ENCODE assay signal across 21 cellular contexts in the genomic region with DNA sequence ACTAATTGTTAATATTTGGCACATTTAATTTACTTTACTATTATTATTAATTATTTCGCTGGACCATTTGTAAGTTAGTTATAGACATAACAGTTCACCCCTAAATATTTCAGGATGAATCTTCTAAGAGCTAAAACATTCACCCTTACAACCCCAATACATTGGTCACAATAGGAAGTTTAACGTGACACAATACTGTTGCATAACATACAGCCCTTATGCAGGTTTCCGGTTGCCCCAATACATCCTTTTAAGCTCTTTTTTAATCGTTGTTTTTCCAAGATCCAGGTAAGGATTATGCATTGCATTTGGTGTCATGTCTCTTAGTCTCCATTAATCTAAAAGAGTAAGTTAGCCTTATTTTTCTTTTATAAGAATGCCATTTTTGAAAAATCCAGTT.
"Had no signal": no experiment of that assay in that cellular context is flagged by ENCODE, and none has a peak within 500 bp of the region (broad histone marks: within the 10 kb centered on the region; RNA-seq: fewer than 3 reads in every experiment).

No MANE protein-coding gene starts in this region.

- H3K9me3 ChIP-seq: Peyer's patch had no signal

- H3K4me3 ChIP-seq: cardiac muscle cell, Peyer's patch had no signal

- H3K27me3 ChIP-seq: brain microvascular endothelial cell, cardiac muscle cell, Peyer's patch had no signal

- H3K27ac ChIP-seq: brain microvascular endothelial cell, cardiac muscle cell, Peyer's patch, RWPE1 had no signal

- H3K4me1 ChIP-seq: Peyer's patch had no signal

- DNase-seq: activated CD4-positive, alpha-beta T cell treated with anti-CD3 and anti-CD28 coated beads for 4 hours; activated CD8-positive, alpha-beta memory T cell treated with anti-CD3 and anti-CD28 coated beads, Interleukin-2, amount 50 U/mL, for 4 hours; activated CD8-positive, alpha-beta T cell treated with anti-CD3 and anti-CD28 coated beads for 36 hours; activated gamma-delta T cell treated with Interleukin-2 at 50 U/mL for 16 hours; activated naive CD4-positive, alpha-beta T cell treated with anti-CD3 and anti-CD28 coated beads, Interleukin-2, amount 10 ng/mL, durations not matched to agents 7 days and 5 days; activated naive CD8-positive, alpha-beta T cell treated with anti-CD3 and anti-CD28 coated beads for 36 hours; activated T-cell treated with anti-CD3 and anti-CD28 coated beads, Interleukin-2, amount 50 U/mL, for 72 hours; brain microvascular endothelial cell; Karpas-422; NCI-H1048; NCI-H146; NCI-H187 treated with DMSO at 0.1 percent for 48 hours; NCI-H2081 treated with DMSO at 0.1 percent for 48 hours; NCI-H345; NCI-H510A treated with DMSO at 0.1 percent for 48 hours; NCI-H69; Peyer's patch; Right ventricle myocardium superior; T-cell had no signal
